In genomic region chrX:52138830-52139544, GRCh38 we compare ENCODE assay signal across 30 cellular contexts. TPM values are rescaled to one million over a fixed set of nuclear protein-coding genes. Genes with fewer than 3 reads are reported as not detected.
"Had no signal": no experiment of that assay in that cellular context is flagged by ENCODE, and none has a peak within 500 bp of the region (broad histone marks: within the 10 kb centered on the region; RNA-seq: fewer than 3 reads in every experiment).

No MANE protein-coding gene starts in this region.

- H3K36me3 ChIP-seq: ascending aorta, cardiac muscle cell had no signal

- H3K9me3 ChIP-seq: ascending aorta had no signal

- H3K27ac ChIP-seq: ascending aorta, cardiac muscle cell, VCaP had no signal

- H3K4me3 ChIP-seq: ascending aorta, cardiac muscle cell had no signal

- DNase-seq: activated B cell treated with CpG ODN at 0.5 μM for 24 hours; activated CD4-positive, alpha-beta memory T cell treated with anti-CD3 and anti-CD28 coated beads, Interleukin-2, amount 10 ng/mL, durations not matched to agents 7 days and 5 days; activated CD4-positive, alpha-beta T cell treated with anti-CD3 and anti-CD28 coated beads for 4 hours; activated CD4-positive, alpha-beta T cell treated with anti-CD3 and anti-CD28 coated beads, Interleukin-2, amount 10 ng/mL, durations not matched to agents 24 days and 14 days; activated CD4-positive, alpha-beta T cell treated with anti-CD3 and anti-CD28 coated beads, Interleukin-2, amount 50 U/mL, for 1 hour; activated CD4-positive, alpha-beta T cell treated with anti-CD3 and anti-CD28 coated beads, Interleukin-2, amount 50 U/mL, for 4 hours; activated CD4-positive, CD25-positive, alpha-beta regulatory T cell treated with anti-CD3 and anti-CD28 coated beads, Interleukin-2, amount 50 U/mL, for 72 hours; activated CD8-positive, alpha-beta memory T cell treated with anti-CD3 and anti-CD28 coated beads for 24 hours; activated CD8-positive, alpha-beta memory T cell treated with anti-CD3 and anti-CD28 coated beads, Interleukin-2, amount 10 ng/mL, durations not matched to agents 7 days and 5 days; activated CD8-positive, alpha-beta memory T cell treated with anti-CD3 and anti-CD28 coated beads, Interleukin-2, amount 50 U/mL, for 48 hours; activated CD8-positive, alpha-beta T cell treated with anti-CD3 and anti-CD28 coated beads, Interleukin-2, amount 10 ng/mL, durations not matched to agents 7 days and 5 days; activated effector memory CD4-positive, alpha-beta T cell treated with Interleukin-2 at 50 U/mL for 16 hours; activated gamma-delta T cell; activated naive CD4-positive, alpha-beta T cell treated with anti-CD3 and anti-CD28 coated beads, Interleukin-2, amount 10 ng/mL, durations not matched to agents 7 days and 5 days; activated naive CD4-positive, alpha-beta T cell treated with Interleukin-2 at 50 U/mL for 16 hours; activated naive CD8-positive, alpha-beta T cell treated with anti-CD3 and anti-CD28 coated beads, Interleukin-2, amount 10 ng/mL, durations not matched to agents 7 days and 5 days; activated naive CD8-positive, alpha-beta T cell treated with anti-CD3 and anti-CD28 coated beads, Interleukin-2, amount 50 U/mL, for 24 hours; activated T-cell treated with anti-CD3 and anti-CD28 coated beads, Interleukin-2, amount 50 U/mL, for 24 hours; activated T-cell treated with anti-CD3 and anti-CD28 coated beads, Interleukin-2, amount 50 U/mL, for 48 hours; amygdala; anterior cingulate cortex; caudate nucleus; cerebellar nuclear complex; T-helper 1 cell; T-helper 2 cell; T-helper 9 cell had no signal

- H3K4me1 ChIP-seq: ascending aorta had no signal

- H3K27me3 ChIP-seq: ascending aorta, cardiac muscle cell had no signal

- ATAC-seq: activated CD8-positive, alpha-beta memory T cell treated with anti-CD3 and anti-CD28 coated beads, Interleukin-2, amount 10 ng/mL, durations not matched to agents 7 days and 5 days; activated CD8-positive, alpha-beta T cell treated with anti-CD3 and anti-CD28 coated beads, Interleukin-2, amount 10 ng/mL, durations not matched to agents 7 days and 5 days; activated naive CD8-positive, alpha-beta T cell treated with anti-CD3 and anti-CD28 coated beads, Interleukin-2, amount 50 U/mL, for 24 hours had no signal

RNA-seq across cellular contexts. Expression of gene MAGED4, which starts 45.7 kb away (rescaled TPM):
- total RNA-seq: activated CD4-positive, alpha-beta T cell treated with anti-CD3 and anti-CD28 coated beads, Interleukin-2, amount 10 ng/mL, durations not matched to agents 24 days and 14 days; activated T-helper 2 cell treated with anti-CD3 and anti-CD28 coated beads, Interferon-gamma antibody, Interleukin-2, Interleukin-4, amounts not matched to agents 10 μg/mL and 5 μg/mL and 100 μg/mL, durations not matched to agents 14 hours and 24 hours and 36 hours had no signal
